In the genomic region with DNA sequence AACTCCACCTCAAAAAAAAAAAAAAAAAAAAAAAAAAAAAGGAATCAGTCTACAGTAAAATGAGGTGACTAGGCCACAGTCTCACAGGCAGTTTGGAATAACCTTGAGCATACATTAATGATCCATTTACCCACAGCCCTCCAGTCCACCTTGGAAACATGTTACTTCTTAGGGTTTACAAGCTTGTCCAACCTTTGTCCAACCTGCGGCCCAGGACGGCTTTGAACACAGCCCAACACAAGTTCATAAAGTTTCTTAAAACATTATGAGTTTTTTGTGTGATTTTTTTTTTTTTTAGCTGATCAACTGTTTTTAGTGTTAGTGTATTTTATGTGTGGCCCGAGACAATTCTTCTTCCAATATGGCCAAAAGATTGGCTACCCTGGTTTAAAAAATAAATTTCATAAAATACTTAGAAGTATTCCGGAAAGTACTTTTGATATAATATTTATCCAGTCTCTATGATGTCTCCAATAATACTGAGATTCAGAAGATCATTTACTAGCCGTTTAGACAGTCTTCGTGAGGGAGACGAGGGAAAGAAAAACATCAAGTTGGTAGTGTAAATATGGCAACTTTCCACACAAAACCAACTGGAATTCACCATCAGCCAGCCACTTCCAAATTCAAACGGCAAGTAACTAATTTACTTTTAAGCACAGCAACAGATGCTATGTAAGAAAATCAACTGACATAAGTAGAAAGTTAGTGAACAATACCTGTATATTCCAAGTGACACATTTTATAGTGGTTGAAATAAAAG, we compare ENCODE assay signal across 30 cellular contexts. TPM values are rescaled to one million over a fixed set of nuclear protein-coding genes. Genes with fewer than 3 reads are reported as not detected.
A peak's percentile ranks its signal among the peaks of the same experiment; 100 is the strongest.
DNase-seq lines count a peak whose midpoint lies in the region; ATAC-seq, FAIRE-seq and TF ChIP-seq lines count a peak whose summit lies in the region.
"Had no signal": no experiment of that assay in that cellular context is flagged by ENCODE, and none has a peak within 500 bp of the region (broad histone marks: within the 10 kb centered on the region; RNA-seq: fewer than 3 reads in every experiment).

No MANE protein-coding gene starts in this region.

- no peak for TF ChIP-seq POLR2A in K562 (conservative IDR thresholded peaks at IDR 0.05)

- H3K27ac ChIP-seq in K562 (ENCODE audit: extremely low read depth, low read depth, low read length) (0 out of 3 replicates have a peak overlapping the region, but pooled peaks have one; percentile 12), tibial artery (peak overlapping the region; percentile 22 to 30), mesendoderm (ENCODE audit: low read depth, low read length) (no peak overlapping the region)
- H3K27ac ChIP-seq: BLaER1 treated with 17β-estradiol and CSF1 and Interleukin-3, amounts not matched to agents 10 nM and 100 nM; cardiac muscle cell; GM23248; neutrophil; PC-9 had no signal

- TF ChIP-seq RAD21 in K562 (CRISPR knock-in tag; conservative IDR thresholded peaks at IDR 0.05 in 1 of 2, IDR thresholded peaks at IDR 0.05 in 1 of 2), result no peak

- H3K4me3 ChIP-seq in K562 (no peak overlapping the region), tibial artery (no peak overlapping the region), mesendoderm (ENCODE audit: low read length) (no peak overlapping the region)
- H3K4me3 ChIP-seq: BLaER1 treated with 17β-estradiol and CSF1 and Interleukin-3, amounts not matched to agents 10 nM and 100 nM; cardiac muscle cell; GM23248; PC-9; smooth muscle cell had no signal

- peaks cover 8% of the 10 kb centered on the region for H3K79me1 ChIP-seq in mesendoderm (ENCODE audit: low read length)

- H2AFZ ChIP-seq in K562 (ENCODE audit: low read depth, low read length), result no peak overlapping the region
- H2AFZ ChIP-seq: GM23248, PC-9 had no signal

- H3K79me2 ChIP-seq in K562 (ENCODE audit: control insufficient read depth, insufficient read depth, low read length) (peaks cover 87% of the 10 kb centered on the region), mesendoderm (ENCODE audit: control insufficient read depth, insufficient read depth, low read length) (peaks cover 69% of the 10 kb centered on the region)

- H2BK120ac ChIP-seq in mesendoderm (ENCODE audit: low read depth, low read length), result no peak overlapping the region

- no peak overlapping the region for H2AK5ac ChIP-seq in mesendoderm (ENCODE audit: low read length)

- H3K36me3 Mint-ChIP-seq in activated T-cell treated with anti-CD3 and anti-CD28 coated beads, Interleukin-2, amount 50 U/mL, for 24 hours (ENCODE audit: low read depth), result peaks cover 92% of the 10 kb centered on the region
- H3K36me3 Mint-ChIP-seq in activated T-cell treated with anti-CD3 and anti-CD28 coated beads, Interleukin-2, amount 50 U/mL, for 72 hours (ENCODE audit: insufficient read depth in 2 of 2), result peaks cover 13 to 36% of the 10 kb centered on the region in 2 donors
- peaks cover 56% of the 10 kb centered on the region for H3K36me3 Mint-ChIP-seq in stimulated activated memory B cell treated with anti-CD40 and anti-IgM and Interleukin-4, amounts not matched to agents 10 μg/mL and 1 μg/mL and 100 μg/mL, for 72 hours
- H3K36me3 Mint-ChIP-seq in T-helper 17 cell (ENCODE audit: low read depth), result no peaks in the 10 kb centered on the region

- peaks cover 30% of the 10 kb centered on the region for H3K4me1 Mint-ChIP-seq in activated T-cell treated with anti-CD3 and anti-CD28 coated beads, Interleukin-2, amount 50 U/mL, for 24 hours (ENCODE audit: low read depth)
- peaks cover 33% of the 10 kb centered on the region for H3K4me1 Mint-ChIP-seq in activated T-cell treated with anti-CD3 and anti-CD28 coated beads, Interleukin-2, amount 50 U/mL, for 72 hours (ENCODE audit: low read depth)
- H3K4me1 Mint-ChIP-seq in stimulated activated memory B cell treated with anti-CD40 and anti-IgM and Interleukin-4, amounts not matched to agents 10 μg/mL and 1 μg/mL and 100 μg/mL, for 72 hours, result peaks cover 10% of the 10 kb centered on the region
- H3K4me1 Mint-ChIP-seq in T-helper 17 cell, result peaks cover 14% of the 10 kb centered on the region

- no TSS peak for BruUV-seq in K562 (replicated peaks; lab: Mats Ljungman, UMichigan)

- H3K27me3 Mint-ChIP-seq in activated T-cell treated with anti-CD3 and anti-CD28 coated beads, Interleukin-2, amount 50 U/mL, for 24 hours, result no peaks in the 10 kb centered on the region
- no peaks in the 10 kb centered on the region for H3K27me3 Mint-ChIP-seq in activated T-cell treated with anti-CD3 and anti-CD28 coated beads, Interleukin-2, amount 50 U/mL, for 72 hours (ENCODE audit: low read depth)
- H3K27me3 Mint-ChIP-seq in stimulated activated memory B cell treated with anti-CD40 and anti-IgM and Interleukin-4, amounts not matched to agents 10 μg/mL and 1 μg/mL and 100 μg/mL, for 72 hours, result no peaks in the 10 kb centered on the region
- no peaks in the 10 kb centered on the region for H3K27me3 Mint-ChIP-seq in T-helper 17 cell
- H3K27me3 Mint-ChIP-seq: activated naive CD8-positive, alpha-beta T cell treated with anti-CD3 and anti-CD28 coated beads, Interleukin-2, amount 50 U/mL, for 24 hours; dendritic cell treated with granulocyte-macrophage colony-stimulating factor and Interleukin-4, amounts not matched to agents 40 ng/mL and 50 ng/mL, for 4 days had no signal

- H2BK5ac ChIP-seq in mesendoderm (ENCODE audit: low read length), result no peak overlapping the region

- POLR2A ChIA-PET in K562 (lab: Yijun Ruan, JAX), result interaction anchor here (0.5 to 3.5 kb wide), 7 partner anchors 7 to 84 kb away, joined by 3 to 15 read pairs (median 3); a partner anchor contains a TSS

- FAIRE-seq in K562 (lab: Jason Lieb, UNC), result no peak
- FAIRE-seq: A204.1, endothelial cell of umbilical vein had no signal

- no peak overlapping the region for H3K23ac ChIP-seq in mesendoderm (ENCODE audit: low read length)

- DNase-seq in activated T-cell treated with anti-CD3 and anti-CD28 coated beads, Interleukin-2, amount 50 U/mL, for 24 hours, result no peak
- no peak for DNase-seq in activated T-cell treated with anti-CD3 and anti-CD28 coated beads, Interleukin-2, amount 50 U/mL, for 72 hours
- DNase-seq in K562 (ENCODE audit: extremely low read depth in 1 of 4, low spot score in 3 of 4) (peak in 1 of 4 experiments; percentile 5), kidney tubule cell (ENCODE audit: low spot score) (peak; percentile 25), tibial artery (no peak), mesendoderm (no peak), T-helper 17 cell (no peak)
- DNase-seq: activated CD4-positive, alpha-beta T cell treated with anti-CD3 and anti-CD28 coated beads for 48 hours; activated gamma-delta T cell; activated naive CD8-positive, alpha-beta T cell treated with anti-CD3 and anti-CD28 coated beads, Interleukin-2, amount 50 U/mL, for 24 hours; Caco-2; EL; foreskin fibroblast; GM23248; NCI-H1105 treated with DMSO at 0.1 percent for 48 hours; NCI-H2081; NCI-H345; PC-9; SIG-M5; stimulated activated CD4-positive, alpha-beta T cell treated with anti-CD3 and anti-CD28 coated beads, Interleukin-2, amount 100 ng/mL, for 48 hours; stimulated activated naive CD4-positive, alpha-beta T cell treated with Interleukin-2 at 50 U/mL for 16 hours; T-helper 1 cell had no signal

- H3K36me3 ChIP-seq in K562 (ENCODE audit: control insufficient read depth, insufficient read depth, low read length) (peaks cover 98% of the 10 kb centered on the region), tibial artery (peaks cover 48 to 78% (median 54%) of the 10 kb centered on the region in 3 donors), mesendoderm (ENCODE audit: control insufficient read depth, insufficient read depth, low read length) (peaks cover 9% of the 10 kb centered on the region)

- WGBS in K562 (ENCODE audit: insufficient coverage, low coverage, missing lambda C conversion rate), result 95% methylated on average over 8 of the region's 8 CpGs
- WGBS in mesendoderm (ENCODE audit: extremely low coverage, insufficient coverage, low lambda C conversion rate), result no CpG with 5 or more reads among the region's 8 CpGs

- H3K9ac ChIP-seq in K562 (ENCODE audit: insufficient read depth in 1 of 2, low read depth in 2 of 2, low read length in 2 of 2) (0 out of 4 replicates have a peak overlapping the region, but pooled peaks of 1 of the 2 experiments have one; percentile 2), mesendoderm (ENCODE audit: low read length) (no peak overlapping the region)
- H3K9ac ChIP-seq: GM23248 had no signal

- no peak overlapping the region for H4K5ac ChIP-seq in mesendoderm (ENCODE audit: low read length)

- no peak overlapping the region for H3K4me3 Mint-ChIP-seq in activated T-cell treated with anti-CD3 and anti-CD28 coated beads, Interleukin-2, amount 50 U/mL, for 24 hours
- no peak overlapping the region for H3K4me3 Mint-ChIP-seq in activated T-cell treated with anti-CD3 and anti-CD28 coated beads, Interleukin-2, amount 50 U/mL, for 72 hours
- H3K4me3 Mint-ChIP-seq in stimulated activated memory B cell treated with anti-CD40 and anti-IgM and Interleukin-4, amounts not matched to agents 10 μg/mL and 1 μg/mL and 100 μg/mL, for 72 hours, result no peak overlapping the region
- H3K4me3 Mint-ChIP-seq in T-helper 17 cell, result no peak overlapping the region
- H3K4me3 Mint-ChIP-seq: activated naive CD8-positive, alpha-beta T cell treated with anti-CD3 and anti-CD28 coated beads, Interleukin-2, amount 50 U/mL, for 24 hours; dendritic cell treated with granulocyte-macrophage colony-stimulating factor and Interleukin-4, amounts not matched to agents 40 ng/mL and 50 ng/mL, for 4 days had no signal

- intact Hi-C loops in K562 (cut with micrococcal nuclease), result no loop called here
- intact Hi-C loops in tibial artery (cut with DNase I; ENCODE audit: low total_unique reads), result no loop called here

- TF ChIP-seq EP300 in K562 (IDR thresholded peaks at IDR 0.05; ENCODE audit: low read length), result no peak

- H3K4me2 ChIP-seq in K562 (ENCODE audit: insufficient read depth, low read length) (no peak overlapping the region), mesendoderm (ENCODE audit: low read length) (no peak overlapping the region)
- H3K4me2 ChIP-seq: BLaER1 treated with 17β-estradiol and CSF1 and Interleukin-3, amounts not matched to agents 10 nM and 100 nM; PC-9; smooth muscle cell had no signal

- TF ChIP-seq CTCF in K562 (IDR thresholded peaks at IDR 0.05 in 2 of 3, conservative IDR thresholded peaks at IDR 0.05 in 1 of 3; ENCODE audit: insufficient read depth in 2 of 3, low read depth in 1 of 3, low read length in 3 of 3) (no peak), tibial artery (IDR thresholded peaks at IDR 0.05) (no peak)

- ATAC-seq in activated T-cell treated with anti-CD3 and anti-CD28 coated beads, Interleukin-2, amount 50 U/mL, for 72 hours (replicated peaks in 1 of 2), result no peak
- no peak; the same call in 2 of the 3 replicates for ATAC-seq in K562
- ATAC-seq in stimulated activated memory B cell treated with anti-CD40 and anti-IgM and Interleukin-4, amounts not matched to agents 10 μg/mL and 1 μg/mL and 100 μg/mL, for 72 hours, result no peak
- no peak for ATAC-seq in T-helper 17 cell
- ATAC-seq: activated naive CD8-positive, alpha-beta T cell treated with anti-CD3 and anti-CD28 coated beads, Interleukin-2, amount 50 U/mL, for 24 hours had no signal

- no peaks in the 10 kb centered on the region for H3K9me3 Mint-ChIP-seq in activated T-cell treated with anti-CD3 and anti-CD28 coated beads, Interleukin-2, amount 50 U/mL, for 24 hours
- no peaks in the 10 kb centered on the region for H3K9me3 Mint-ChIP-seq in activated T-cell treated with anti-CD3 and anti-CD28 coated beads, Interleukin-2, amount 50 U/mL, for 72 hours
- no peaks in the 10 kb centered on the region for H3K9me3 Mint-ChIP-seq in stimulated activated memory B cell treated with anti-CD40 and anti-IgM and Interleukin-4, amounts not matched to agents 10 μg/mL and 1 μg/mL and 100 μg/mL, for 72 hours
- H3K9me3 Mint-ChIP-seq: activated naive CD8-positive, alpha-beta T cell treated with anti-CD3 and anti-CD28 coated beads, Interleukin-2, amount 50 U/mL, for 24 hours; dendritic cell treated with granulocyte-macrophage colony-stimulating factor and Interleukin-4, amounts not matched to agents 40 ng/mL and 50 ng/mL, for 4 days had no signal

- in situ Hi-C loops in K562 (cut with MboI), result no loop called here

- H4K20me1 ChIP-seq in K562 (replicated peaks; ENCODE audit: control insufficient read depth, insufficient read depth, low read length), result peaks cover 6% of the 10 kb centered on the region; the same call in 1 of the 2 replicates

- H3K56ac ChIP-seq in mesendoderm (ENCODE audit: low read length), result no peak overlapping the region

- H3K18ac ChIP-seq in mesendoderm (ENCODE audit: low read length), result no peak overlapping the region

- no peak overlapping the region for H2BK15ac ChIP-seq in mesendoderm (replicated peaks; ENCODE audit: low read depth)

- H3K4me1 ChIP-seq in K562 (replicated peaks in 1 of 2; ENCODE audit: control insufficient read depth in 2 of 2, insufficient read depth in 2 of 2, low read length in 2 of 2) (peaks cover 0 to 3% of the 10 kb centered on the region in 2 experiments; a peak in 2 of 5 replicates), tibial artery (peaks cover 0 to 35% (median 21%) of the 10 kb centered on the region in 4 donors), mesendoderm (ENCODE audit: control insufficient read depth, low read depth, low read length) (no peaks in the 10 kb centered on the region)
- H3K4me1 ChIP-seq: Caco-2 had no signal

- no peak overlapping the region for H4K8ac ChIP-seq in mesendoderm (ENCODE audit: low read depth, low read length)

- no peaks in the 10 kb centered on the region for H3K9me1 ChIP-seq in K562 (ENCODE audit: control insufficient read depth, insufficient read depth, low read length)

- H3K9me3 ChIP-seq in K562 (replicated peaks; ENCODE audit: control insufficient read depth, insufficient read depth, low read depth, low read length) (no peaks in the 10 kb centered on the region), tibial artery (no peaks in the 10 kb centered on the region), T-helper 17 cell (ENCODE audit: control insufficient read depth, low read length, poor library complexity, severe bottlenecking) (no peaks in the 10 kb centered on the region)
- H3K9me3 ChIP-seq: BLaER1 treated with 17β-estradiol and CSF1 and Interleukin-3, amounts not matched to agents 10 nM and 100 nM; Caco-2; neutrophil had no signal

- CTCF ChIA-PET in K562 (lab: Yijun Ruan, JAX; ENCODE audit: low intra/inter-chr PET ratio), result no interaction called here

- H3K4ac ChIP-seq in mesendoderm (ENCODE audit: low read depth, low read length), result no peak overlapping the region

- H3K27me3 ChIP-seq in K562 (ENCODE audit: control insufficient read depth in 2 of 2, insufficient read depth in 2 of 2, low read length in 2 of 2) (no peaks in the 10 kb centered on the region), tibial artery (no peaks in the 10 kb centered on the region), mesendoderm (ENCODE audit: insufficient read depth, low read length, poor library complexity) (no peaks in the 10 kb centered on the region)
- H3K27me3 ChIP-seq: BLaER1 treated with 17β-estradiol and CSF1 and Interleukin-3, amounts not matched to agents 10 nM and 100 nM; cardiac muscle cell; neutrophil had no signal

- peak overlapping the region; percentile 51 for H3K27ac Mint-ChIP-seq in activated T-cell treated with anti-CD3 and anti-CD28 coated beads, Interleukin-2, amount 50 U/mL, for 24 hours
- no peak overlapping the region for H3K27ac Mint-ChIP-seq in activated T-cell treated with anti-CD3 and anti-CD28 coated beads, Interleukin-2, amount 50 U/mL, for 72 hours
- no peak overlapping the region for H3K27ac Mint-ChIP-seq in stimulated activated memory B cell treated with anti-CD40 and anti-IgM and Interleukin-4, amounts not matched to agents 10 μg/mL and 1 μg/mL and 100 μg/mL, for 72 hours
- no peak overlapping the region for H3K27ac Mint-ChIP-seq in T-helper 17 cell
- H3K27ac Mint-ChIP-seq: activated naive CD8-positive, alpha-beta T cell treated with anti-CD3 and anti-CD28 coated beads, Interleukin-2, amount 50 U/mL, for 24 hours; dendritic cell treated with granulocyte-macrophage colony-stimulating factor and Interleukin-4, amounts not matched to agents 40 ng/mL and 50 ng/mL, for 4 days had no signal

RNA-seq across cellular contexts. Expression of a gene that starts 9.9 kb away (rescaled TPM):
- 100 to 1,000 TPM in 1 of 2 donors, 10 to 100 TPM in 1; 94.5 to 105 TPM for total RNA-seq in activated T-cell treated with anti-CD3 and anti-CD28 coated beads, Interleukin-2, amount 50 U/mL, for 72 hours
- 64.1 and 159 TPM in 2 replicates for total RNA-seq in K562 (2011; cell fraction: chromatin; rRNA removed; ENCODE audit: low replicate concordance)
- total RNA-seq in K562 (2011; cell fraction: nucleolus; rRNA removed), result 37.9 and 44.9 TPM in 2 replicates
- total RNA-seq in K562 (2011; cell fraction: nucleoplasm; rRNA removed), result 79.0 and 92.8 TPM in 2 replicates
- 79.5 and 89.0 TPM in 2 replicates for total RNA-seq in K562 (2014; rRNA removed)
- total RNA-seq in K562 (2014; rRNA removed; fragmentation: Illumina TruSeq; extraction: Trizol), result 129 and 136 TPM in 2 replicates
- total RNA-seq in K562 (2015; rRNA removed; fragmentation: Illumina TruSeq; extraction: Trizol), result 131 and 134 TPM in 2 replicates
- total RNA-seq in K562 (2021), result 100 and 107 TPM in 2 replicates
- polyA plus RNA-seq in K562 (2011; rRNA removed), result 28.8 and 50.9 TPM in 2 replicates
- polyA plus RNA-seq in K562 (2011; cell fraction: cytosol; rRNA removed), result 22.0 and 24.5 TPM in 2 replicates
- polyA plus RNA-seq in K562 (2011; cell fraction: nucleus; rRNA removed), result 25.8 and 37.2 TPM in 2 replicates
- 63.5 and 70.7 TPM in 2 replicates for polyA plus RNA-seq in K562 (2012)
- 94.3 and 110 TPM in 2 replicates for polyA plus RNA-seq in K562 (2014; fragmentation: Illumina TruSeq; extraction: Trizol)
- 10 to 100 TPM; 15.0 to 27.5 TPM for polyA plus RNA-seq in K562 (2014; fragmentation: Nextera tagmentation; extraction: Ambion mirVana)
- 56.3 and 68.4 TPM in 2 replicates for polyA plus RNA-seq in K562 (2014; rRNA removed)
- polyA minus RNA-seq in K562 (2011; rRNA and poly(A)+ RNA removed), result 81.7 and 114 TPM in 2 replicates
- 41.5 and 59.2 TPM in 2 replicates for polyA minus RNA-seq in K562 (2011; cell fraction: cytosol; rRNA and poly(A)+ RNA removed)
- polyA minus RNA-seq in K562 (2011; cell fraction: nucleus; rRNA and poly(A)+ RNA removed), result 19.9 and 33.0 TPM in 2 replicates
- polyA plus RNA-seq in mesendoderm (2013, experiment 1 of 2), result 45.3 TPM
- 45.3 TPM for polyA plus RNA-seq in mesendoderm (2013, experiment 2 of 2)
- total RNA-seq in T-helper 17 cell, result 10 to 100 TPM; 51.2 to 52.6 TPM

RNA-seq across cellular contexts. Expression of a gene that starts 45.3 kb away (rescaled TPM):
- 10 to 100 TPM; 64.7 to 71.6 TPM for total RNA-seq in activated T-cell treated with anti-CD3 and anti-CD28 coated beads, Interleukin-2, amount 50 U/mL, for 72 hours
- total RNA-seq in K562 (2011; cell fraction: chromatin; rRNA removed; ENCODE audit: low replicate concordance), result 35.3 and 79.3 TPM in 2 replicates
- total RNA-seq in K562 (2011; cell fraction: nucleolus; rRNA removed), result 50.1 and 62.0 TPM in 2 replicates
- total RNA-seq in K562 (2011; cell fraction: nucleoplasm; rRNA removed), result 53.5 and 56.9 TPM in 2 replicates
- total RNA-seq in K562 (2014; rRNA removed) (26.1 and 27.8 TPM in 2 replicates), K562 (2014; rRNA removed; fragmentation: Illumina TruSeq; extraction: Trizol) (21.4 and 23.0 TPM in 2 replicates), K562 (2015; rRNA removed; fragmentation: Illumina TruSeq; extraction: Trizol) (30.2 and 32.9 TPM in 2 replicates), K562 (2021) (57.5 and 59.2 TPM in 2 replicates), T-helper 17 cell (100 to 1,000 TPM; 112 to 116 TPM)
- polyA plus RNA-seq in K562 (2011; rRNA removed) (45.3 and 53.1 TPM in 2 replicates), K562 (2014; fragmentation: Illumina TruSeq; extraction: Trizol) (67.8 and 73.2 TPM in 2 replicates), K562 (2014; fragmentation: Nextera tagmentation; extraction: Ambion mirVana) (10 to 100 TPM in 1 of 2 experiments, 1 to 10 TPM in 1; 10.0 to 13.4 TPM), K562 (2014; rRNA removed) (54.4 and 70.6 TPM in 2 replicates)
- polyA plus RNA-seq in K562 (2011; cell fraction: cytosol; rRNA removed), result 44.7 and 90.9 TPM in 2 replicates
- 28.1 and 45.3 TPM in 2 replicates for polyA plus RNA-seq in K562 (2011; cell fraction: nucleus; rRNA removed)
- polyA plus RNA-seq in K562 (2012), result 66.1 and 72.9 TPM in 2 replicates
- polyA minus RNA-seq in K562 (2011; rRNA and poly(A)+ RNA removed), result 23.5 and 40.3 TPM in 2 replicates
- 27.4 and 33.3 TPM in 2 replicates for polyA minus RNA-seq in K562 (2011; cell fraction: cytosol; rRNA and poly(A)+ RNA removed)
- 13.7 and 15.9 TPM in 2 replicates for polyA minus RNA-seq in K562 (2011; cell fraction: nucleus; rRNA and poly(A)+ RNA removed)
- 45.0 TPM for polyA plus RNA-seq in mesendoderm (2013, experiment 1 of 2)
- 45.5 TPM for polyA plus RNA-seq in mesendoderm (2013, experiment 2 of 2)
